In genomic region chr17:77374170-77374936, GRCh38 we compare ENCODE assay signal across 1 cellular context.
A peak's percentile ranks its signal among the peaks of the same experiment; 100 is the strongest.
TF ChIP-seq lines count a peak whose summit lies in the region.

No MANE protein-coding gene starts in this region.

TF ChIP-seq in K562, 482 proteins besides CTCF, POLR2A, EP300 and RAD21 (continued from another document and continues in another):
- TF ChIP-seq ZNF318 (IDR thresholded peaks at IDR 0.05; ENCODE audit: borderline replicate concordance in 1 of 2, low read depth in 1 of 2) (no peak), PHB2 (IDR thresholded peaks at IDR 0.05; ENCODE audit: low read depth) (no peak), RBM25 (IDR thresholded peaks at IDR 0.05; ENCODE audit: low read depth, low read length, severe bottlenecking) (no peak), ZNF232 (CRISPR knock-in tag; IDR thresholded peaks at IDR 0.05) (no peak), RREB1 (CRISPR knock-in tag; IDR thresholded peaks at IDR 0.05) (no peak), KAT7 (CRISPR knock-in tag; IDR thresholded peaks at IDR 0.05; ENCODE audit: borderline replicate concordance) (no peak), TAL1 (IDR thresholded peaks at IDR 0.05) (no peak), SMARCA5 (IDR thresholded peaks at IDR 0.05) (no peak), POLR3G (IDR thresholded peaks at IDR 0.05; ENCODE audit: extremely low read depth, insufficient read length, insufficient replicate concordance) (no peak), STAT5B (CRISPR knock-in tag; IDR thresholded peaks at IDR 0.05) (no peak), ATF7 (IDR thresholded peaks at IDR 0.05) (no peak), WHSC1 (IDR thresholded peaks at IDR 0.05; ENCODE audit: low read length) (no peak), CHAMP1 (IDR thresholded peaks at IDR 0.05) (no peak), NR1H2 (CRISPR knock-in tag; IDR thresholded peaks at IDR 0.05) (no peak), NR4A1 (CRISPR knock-in tag; IDR thresholded peaks at IDR 0.05) (no peak), NR4A1 (tag; IDR thresholded peaks at IDR 0.05) (no peak), MXD1 (CRISPR knock-in tag; IDR thresholded peaks at IDR 0.05; ENCODE audit: borderline replicate concordance, poor library complexity, severe bottlenecking) (no peak), ZBTB34 (CRISPR knock-in tag; IDR thresholded peaks at IDR 0.05) (no peak), NR3C1 (CRISPR knock-in tag; IDR thresholded peaks at IDR 0.05) (no peak), SRSF3 (IDR thresholded peaks at IDR 0.05; ENCODE audit: insufficient read depth, low read length) (no peak), HEY1 (CRISPR knock-in tag; IDR thresholded peaks at IDR 0.05; ENCODE audit: borderline replicate concordance) (no peak), POLR2AphosphoS2 (IDR thresholded peaks at IDR 0.05; ENCODE audit: low read length) (no peak), HNRNPLL (IDR thresholded peaks at IDR 0.05; ENCODE audit: low read depth, low read length, poor library complexity, severe bottlenecking) (no peak), PYGO2 (tag; IDR thresholded peaks at IDR 0.05) (no peak), RBM15 (IDR thresholded peaks at IDR 0.05; ENCODE audit: insufficient read depth, low read length) (no peak), ZZZ3 (IDR thresholded peaks at IDR 0.05) (no peak), HCFC1 (IDR thresholded peaks at IDR 0.05; ENCODE audit: low read depth, low read length) (no peak), NFE2L1 (tag; IDR thresholded peaks at IDR 0.05; ENCODE audit: borderline replicate concordance, low read depth) (no peak), TCF7L2 (IDR thresholded peaks at IDR 0.05; ENCODE audit: low read depth, low read length) (no peak), GABPB1 (CRISPR knock-in tag; IDR thresholded peaks at IDR 0.05) (peak; percentile 32; the same call in 1 of the 2 replicates), ZKSCAN8 (CRISPR knock-in tag; IDR thresholded peaks at IDR 0.05) (no peak), RHOXF2B (CRISPR knock-in tag; conservative IDR thresholded peaks at IDR 0.05) (no peak), GTF3C2 (IDR thresholded peaks at IDR 0.05; ENCODE audit: borderline replicate concordance, extremely low read depth, insufficient read length) (no peak), ZNF134 (CRISPR knock-in tag; conservative IDR thresholded peaks at IDR 0.05) (0 out of 2 replicates have a peak, but pooled peaks have one; percentile 22), ZNF146 (CRISPR knock-in tag; IDR thresholded peaks at IDR 0.05; ENCODE audit: unreplicated experiment) (no peak), JUN (IDR thresholded peaks at IDR 0.05; ENCODE audit: borderline replicate concordance, low read depth, low read length) (0 out of 2 replicates have a peak, but pooled peaks have one; percentile 4), JUN (CRISPR knock-in tag; IDR thresholded peaks at IDR 0.05; ENCODE audit: borderline replicate concordance) (no peak), FOXJ3 (CRISPR knock-in tag; IDR thresholded peaks at IDR 0.05) (no peak), YBX1 (IDR thresholded peaks at IDR 0.05) (no peak), NR2F6 (CRISPR knock-in tag; IDR thresholded peaks at IDR 0.05) (no peak), DLX4 (CRISPR knock-in tag; IDR thresholded peaks at IDR 0.05) (no peak), COPS2 (conservative IDR thresholded peaks at IDR 0.05) (no peak)
